ENCODE assay signal across 8 cellular contexts in genomic region chr9:72364679-72365524, GRCh38. TPM values are rescaled to one million over a fixed set of nuclear protein-coding genes. Genes with fewer than 3 reads are reported as not detected.
DNase-seq lines count a peak whose midpoint lies in the region; ATAC-seq and TF ChIP-seq lines count a peak whose summit lies in the region.

TSS of gene ZFAND5 (minus strand) at chr9:72365208. CDS start at chr9:72360778, 4,430 bp downstream.

- H3K27me3 ChIP-seq in osteoblast (ENCODE audit: insufficient read depth, low read length), result no peaks in the 10 kb centered on the region
- H3K27me3 ChIP-seq in thoracic aorta (replicated peaks; ENCODE audit: insufficient read depth), result no peaks in the 10 kb centered on the region

- H3K4me2 ChIP-seq in osteoblast (ENCODE audit: insufficient read depth, low read length), result peak within 1 kb of the TSS; percentile 95

- H2AFZ ChIP-seq in osteoblast (ENCODE audit: low read length), result peak within 1 kb of the TSS; percentile 88

- H3K4me1 Mint-ChIP-seq in activated naive CD8-positive, alpha-beta T cell (ENCODE audit: low read depth), result peaks cover 40% of the 10 kb centered on the region
- peaks cover 12% of the 10 kb centered on the region for H3K4me1 Mint-ChIP-seq in glutamatergic neuron (ENCODE audit: low read depth, unreplicated experiment)

- peak within 1 kb of the TSS; percentile 100 for H3K27ac ChIP-seq in osteoblast (ENCODE audit: low read depth, low read length)
- H3K27ac ChIP-seq in thoracic aorta, result peak within 1 kb of the TSS; percentile 100

- peak within 1 kb of the TSS; percentile 93 for H3K4me3 Mint-ChIP-seq in activated naive CD8-positive, alpha-beta T cell
- H3K4me3 Mint-ChIP-seq in glutamatergic neuron (ENCODE audit: unreplicated experiment), result peak within 1 kb of the TSS; percentile 93

- peak; percentile 96 for DNase-seq in NCI-H1048 (lab: John Stamatoyannopoulos, UW)
- peak; percentile 40 for DNase-seq in SKM-1 (lab: John Stamatoyannopoulos, UW; ENCODE audit: unreplicated experiment)
- peak; percentile 98 for DNase-seq in glutamatergic neuron
- peak; percentile 99 for DNase-seq in osteoblast (ENCODE audit: insufficient read length, low spot score, missing footprints)
- peak; percentile 99 for DNase-seq in thoracic aorta (ENCODE audit: low spot score)

- H3K9me3 Mint-ChIP-seq in activated naive CD8-positive, alpha-beta T cell (ENCODE audit: low read depth), result no peaks in the 10 kb centered on the region
- H3K9me3 Mint-ChIP-seq in glutamatergic neuron (ENCODE audit: unreplicated experiment), result peaks cover 16% of the 10 kb centered on the region

- H3K36me3 Mint-ChIP-seq in activated naive CD8-positive, alpha-beta T cell, result peaks cover 9% of the 10 kb centered on the region
- no peaks in the 10 kb centered on the region for H3K36me3 Mint-ChIP-seq in glutamatergic neuron (ENCODE audit: unreplicated experiment)

- peaks cover 38% of the 10 kb centered on the region for H4K20me1 ChIP-seq in osteoblast (ENCODE audit: insufficient read depth, low read length)

- H3K4me3 ChIP-seq in GM08714 (ENCODE audit: low read length) (peak within 1 kb of the TSS; percentile 90), osteoblast (ENCODE audit: insufficient read depth, low read length) (peak within 1 kb of the TSS; percentile 89), thoracic aorta (peak within 1 kb of the TSS; percentile 99)

- peaks cover 31% of the 10 kb centered on the region for H3K4me1 ChIP-seq in osteoblast (ENCODE audit: insufficient read depth, low read length)
- H3K4me1 ChIP-seq in thoracic aorta (ENCODE audit: control insufficient read depth in 1 of 2, low read depth in 2 of 2), result peaks cover 15 to 19% of the 10 kb centered on the region in 2 donors

- TF ChIP-seq CTCF in glutamatergic neuron (IDR thresholded peaks at IDR 0.05; ENCODE audit: partially characterized antibody, unreplicated experiment), result no peak
- TF ChIP-seq CTCF in osteoblast (IDR thresholded peaks at IDR 0.05; ENCODE audit: extremely low read depth, low read depth, low read length), result no peak
- TF ChIP-seq CTCF in thoracic aorta (IDR thresholded peaks at IDR 0.05), result no peak

- no peaks in the 10 kb centered on the region for H3K27me3 Mint-ChIP-seq in activated naive CD8-positive, alpha-beta T cell
- H3K27me3 Mint-ChIP-seq in glutamatergic neuron (ENCODE audit: unreplicated experiment), result peaks cover 18% of the 10 kb centered on the region

- peaks cover 49% of the 10 kb centered on the region for H3K79me2 ChIP-seq in osteoblast (ENCODE audit: insufficient read depth, low read length)

- H3K36me3 ChIP-seq in osteoblast (ENCODE audit: insufficient read depth, low read length) (peaks cover 23% of the 10 kb centered on the region), thoracic aorta (no peaks in the 10 kb centered on the region)

- ATAC-seq in HG02571 (IDR thresholded peaks at IDR 0.05; ENCODE audit: unreplicated experiment) (peak; percentile 85), thoracic aorta (ENCODE audit: insufficient number of reproducible peaks, low FRiP score, low read depth) (peak; percentile 89)

- H3K27ac Mint-ChIP-seq in activated naive CD8-positive, alpha-beta T cell, result peak within 1 kb of the TSS; percentile 98
- H3K27ac Mint-ChIP-seq in glutamatergic neuron (ENCODE audit: unreplicated experiment), result peak within 1 kb of the TSS; percentile 100

- H3K9me3 ChIP-seq in osteoblast (ENCODE audit: low read depth, low read length) (no peaks in the 10 kb centered on the region), thoracic aorta (no peaks in the 10 kb centered on the region)

RNA-seq across cellular contexts. Expression of gene ZFAND5, which starts in this region (rescaled TPM):
- total RNA-seq in glutamatergic neuron (ENCODE audit: unreplicated experiment) (218 TPM), osteoblast (153 and 164 TPM in 2 replicates), thoracic aorta (100 to 1,000 TPM; 160 to 195 TPM)

Comparison
In these comparisons a context has a peak if more than half of its experiments do, and no peak if none do; other contexts are left out.
1. Peak in every context shown above with its lines: DNase-seq, ATAC-seq, H3K4me3 ChIP-seq and H3K27ac ChIP-seq.
2. DNase-seq: peak in every context shown above with its lines; median percentile 99 in osteoblast; 99 in thoracic aorta; 98 in glutamatergic neuron; 96 in NCI-H1048; 40 in SKM-1.